Comparison of ENCODE assay signal across 11 cellular contexts in the genomic region with DNA sequence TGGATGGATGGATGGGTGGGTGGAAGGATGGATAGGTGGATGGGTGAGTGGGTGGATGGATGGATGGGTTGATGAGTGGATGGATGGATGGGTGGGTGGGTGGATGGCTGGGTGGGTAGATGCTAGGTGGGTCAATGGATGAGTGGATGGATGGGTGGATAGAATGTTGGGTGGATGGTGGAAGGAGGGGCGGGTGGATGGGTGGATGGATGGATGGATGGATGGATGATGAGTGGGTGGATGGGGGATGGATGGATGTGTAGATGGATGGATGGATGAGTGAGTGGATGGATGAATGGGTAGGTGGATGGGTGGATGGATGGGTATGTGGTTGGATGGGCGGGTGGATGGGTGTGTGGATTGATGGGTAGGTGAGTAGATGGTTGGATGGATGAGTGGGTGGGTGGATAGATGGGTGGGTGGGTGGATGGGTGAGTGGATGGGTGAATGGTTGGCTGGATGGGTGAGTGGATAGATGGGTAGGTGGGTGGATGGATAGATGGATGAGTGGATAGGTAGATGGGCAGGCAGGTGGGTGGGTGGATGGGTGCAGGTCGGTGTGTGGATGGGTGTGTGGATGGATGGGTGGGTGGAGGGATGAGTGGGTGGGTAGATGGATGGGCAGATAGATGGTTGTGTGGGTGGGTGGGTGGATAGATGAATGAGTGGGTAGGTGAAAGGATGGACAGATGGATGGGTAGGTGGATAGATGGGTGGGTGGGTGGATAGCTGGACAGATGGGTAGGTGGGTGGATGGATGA. TPM values are rescaled to one million over a fixed set of nuclear protein-coding genes. Genes with fewer than 3 reads are reported as not detected.
"Had no signal": no experiment of that assay in that cellular context is flagged by ENCODE, and none has a peak within 500 bp of the region (broad histone marks: within the 10 kb centered on the region; RNA-seq: fewer than 3 reads in every experiment).

No MANE protein-coding gene starts in this region.

- ATAC-seq: GM23338, HepG2 had no signal

- H2AFZ ChIP-seq: GM23338 had no signal

- H3K4me3 ChIP-seq: GM23338 had no signal

- H3K9ac ChIP-seq: KMS-11 had no signal

- DNase-seq: H9, HCEC 1CT, HFFc6, KBM-7 had no signal

- H3K4me2 ChIP-seq: GM23338, KMS-11 had no signal

- H3K27ac ChIP-seq: HL-60, KMS-11 had no signal

- FAIRE-seq: H1, H54, HepG2 had no signal

RNA-seq across cellular contexts. Expression of gene SHC2, which starts 4.4 kb away (rescaled TPM):
- total RNA-seq: HFFc6 had no signal

RNA-seq across cellular contexts. Expression of gene MADCAM1, which starts 31.1 kb away (rescaled TPM):
- total RNA-seq: HT1080 had no signal

RNA-seq across cellular contexts. Expression of gene C2CD4C, which starts 56.3 kb away (rescaled TPM):
- total RNA-seq: HepG2, HFFc6 had no signal
- polyA plus RNA-seq: HepG2 had no signal
